ENCODE assay signal across 8 cellular contexts in genomic region chrX:13275031-13275430, GRCh38. TPM values are rescaled to one million over a fixed set of nuclear protein-coding genes. Genes with fewer than 3 reads are reported as not detected.
"Had no signal": no experiment of that assay in that cellular context is flagged by ENCODE, and none has a peak within 500 bp of the region (broad histone marks: within the 10 kb centered on the region; RNA-seq: fewer than 3 reads in every experiment).

No MANE protein-coding gene starts in this region.

- ATAC-seq: GM23338 had no signal

- H3K4me3 ChIP-seq: GM23338 had no signal

- H3K4me2 ChIP-seq: GM23338 had no signal

- H3K4me3 Mint-ChIP-seq: GM23338, IgD-negative memory B cell had no signal

- H3K9me3 Mint-ChIP-seq: GM23338, IgD-negative memory B cell had no signal

- H3K4me1 Mint-ChIP-seq: IgD-negative memory B cell had no signal

- H2AFZ ChIP-seq: GM23338 had no signal

- H3K36me3 Mint-ChIP-seq: IgD-negative memory B cell had no signal

- DNase-seq: HCEC 1CT, KG1 had no signal

- FAIRE-seq: H1, H54, HTR-8/SVneo had no signal

- H3K27ac Mint-ChIP-seq: GM23338 had no signal

RNA-seq across cellular contexts. Expression of gene ATXN3L, which starts 44.8 kb away (rescaled TPM):
- total RNA-seq: GM23338, H1, HT-29 had no signal
- polyA plus RNA-seq: GM23338, H1, IgD-negative memory B cell had no signal
